21 cellular contexts compared by ENCODE assay signal in the genomic region with DNA sequence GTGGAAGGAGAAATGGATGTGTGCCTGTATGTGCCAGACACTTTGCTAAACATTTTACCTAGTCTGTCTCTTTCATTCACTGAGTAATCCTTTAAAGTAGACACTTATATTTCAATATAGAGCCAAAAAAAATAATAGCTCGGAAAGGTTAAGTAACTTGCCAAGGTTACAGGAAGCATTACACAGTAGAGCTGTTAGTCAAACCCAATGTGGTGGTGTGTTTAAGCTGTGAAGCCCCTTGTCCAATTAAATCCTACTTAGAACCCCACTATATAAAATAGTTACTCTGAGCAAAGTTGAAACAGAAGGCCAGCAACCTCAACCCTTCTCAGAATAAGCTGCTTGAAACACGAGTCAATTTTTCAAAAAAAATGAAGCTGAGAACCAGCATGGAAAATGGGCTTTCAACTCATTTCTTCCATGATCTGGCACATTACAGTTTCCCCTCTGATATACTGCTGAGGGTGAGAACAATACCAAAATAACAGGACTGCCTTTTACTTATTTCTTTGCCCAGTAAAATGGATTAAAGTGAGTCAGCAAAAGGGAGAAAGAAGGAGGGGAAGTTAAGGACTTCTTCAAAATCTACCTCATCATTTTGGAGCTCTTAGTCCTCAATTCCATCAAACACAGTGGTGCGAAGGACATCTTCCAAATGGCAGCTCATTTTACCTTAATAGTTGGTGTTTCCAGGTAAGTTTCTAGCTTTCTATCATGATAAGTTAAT. TPM values are rescaled to one million over a fixed set of nuclear protein-coding genes. Genes with fewer than 3 reads are reported as not detected.
DNase-seq lines count a peak whose midpoint lies in the region; ATAC-seq and TF ChIP-seq lines count a peak whose summit lies in the region.
"Had no signal": no experiment of that assay in that cellular context is flagged by ENCODE, and none has a peak within 500 bp of the region (broad histone marks: within the 10 kb centered on the region; RNA-seq: fewer than 3 reads in every experiment).

No MANE protein-coding gene starts in this region.

- no peak overlapping the region for H3K4me3 ChIP-seq in right atrium auricular region
- H3K4me3 ChIP-seq: BLaER1, gastroesophageal sphincter, lower lobe of right lung, MG63, spleen had no signal

- H3K27me3 ChIP-seq in right atrium auricular region: no peaks in the 10 kb centered on the region
- H3K27me3 ChIP-seq: BLaER1, gastroesophageal sphincter, MG63, spleen had no signal

- H3K36me3 Mint-ChIP-seq in HFFc6 (ENCODE audit: low read depth): peaks cover 26% of the 10 kb centered on the region

- peak overlapping the region; percentile 18; the same call in 1 of the 2 replicates for H3K27ac Mint-ChIP-seq in HFFc6
- H3K27ac Mint-ChIP-seq: natural killer cell treated with Interleukin-12 subunit alpha and Interleukin-12 subunit beta and Interleukin-15 and Interleukin-18, amount 100 ng/mL, for 72 hours had no signal

- DNase-seq in DMS53 (lab: John Stamatoyannopoulos, UW) (peak; percentile 15), DMS53 treated with DMSO at 0.1 percent for 48 hours (lab: John Stamatoyannopoulos, UW; ENCODE audit: unreplicated experiment) (no peak), HFFc6 (no peak), astrocyte of the hippocampus (ENCODE audit: low read depth, low spot score) (peak; percentile 19), right atrium auricular region (ENCODE audit: low spot score) (no peak)
- no peak for DNase-seq in NK-92 treated with Interleukin-12 subunit alpha and Interleukin-12 subunit beta, amount 100 ng/mL, for 24 hours (lab: John Stamatoyannopoulos, UW)
- DNase-seq: activated naive CD4-positive, alpha-beta T cell treated with anti-CD3 and anti-CD28 coated beads, Interleukin-2, amount 50 U/mL, for 16 hours; cerebellar nuclear complex; lower lobe of right lung; MG63; spleen; stimulated activated naive CD4-positive, alpha-beta T cell treated with Interleukin-2 at 50 U/mL for 16 hours had no signal

- no peaks in the 10 kb centered on the region for H3K27me3 Mint-ChIP-seq in HFFc6 (ENCODE audit: insufficient read depth)
- H3K27me3 Mint-ChIP-seq: natural killer cell treated with Interleukin-12 subunit alpha and Interleukin-12 subunit beta and Interleukin-15 and Interleukin-18, amount 100 ng/mL, for 72 hours had no signal

- peak overlapping the region; percentile 12 to 16 for H3K27ac ChIP-seq in right atrium auricular region
- H3K27ac ChIP-seq: 22Rv1, BLaER1, lower lobe of right lung, spleen, VCaP had no signal

- no peak overlapping the region for H3K4me3 Mint-ChIP-seq in HFFc6
- H3K4me3 Mint-ChIP-seq: natural killer cell treated with Interleukin-12 subunit alpha and Interleukin-12 subunit beta and Interleukin-15 and Interleukin-18, amount 100 ng/mL, for 72 hours had no signal

- H3K4me1 Mint-ChIP-seq in HFFc6 (ENCODE audit: low read depth): peaks cover 38% of the 10 kb centered on the region

- H3K4me1 ChIP-seq in right atrium auricular region: peaks cover 0 to 45% of the 10 kb centered on the region in 2 donors

- TF ChIP-seq CTCF in HFFc6 (IDR thresholded peaks at IDR 0.05) (no peak), right atrium auricular region (IDR thresholded peaks at IDR 0.05) (no peak)

- ATAC-seq in HG02852 (IDR thresholded peaks at IDR 0.05; ENCODE audit: unreplicated experiment) (no peak), HG03196 (IDR thresholded peaks at IDR 0.05; ENCODE audit: unreplicated experiment) (no peak)
- ATAC-seq: gastroesophageal sphincter; natural killer cell treated with Interleukin-12 subunit alpha and Interleukin-12 subunit beta and Interleukin-15 and Interleukin-18, amount 100 ng/mL, for 72 hours had no signal

- H3K9me3 ChIP-seq in right atrium auricular region: no peaks in the 10 kb centered on the region
- H3K9me3 ChIP-seq: BLaER1, gastroesophageal sphincter, lower lobe of right lung, MG63, spleen had no signal

- peaks cover 7% of the 10 kb centered on the region for H3K36me3 ChIP-seq in right atrium auricular region

- no peaks in the 10 kb centered on the region for H3K9me3 Mint-ChIP-seq in HFFc6
- H3K9me3 Mint-ChIP-seq: natural killer cell treated with Interleukin-12 subunit alpha and Interleukin-12 subunit beta and Interleukin-15 and Interleukin-18, amount 100 ng/mL, for 72 hours had no signal

RNA-seq across cellular contexts. Expression of gene RDH14, which starts 7.9 kb away (rescaled TPM):
- 10 to 100 TPM; 15.0 to 21.6 (median 17.7) TPM for total RNA-seq in HFFc6 (2021; fragmentation: NEBNext Ultra II Directional; extraction: Animal tissue kit (Norgen Biotek cat#: 25700))
- 10 to 100 TPM; 45.0 to 67.5 TPM for total RNA-seq in right atrium auricular region

RNA-seq across cellular contexts. Expression of gene NT5C1B, which starts 36.9 kb away (rescaled TPM):
- total RNA-seq in HFFc6 (2021; fragmentation: NEBNext Ultra II Directional; extraction: Animal tissue kit (Norgen Biotek cat#: 25700)): not detected
- not detected for total RNA-seq in right atrium auricular region
- total RNA-seq: lower lobe of right lung; natural killer cell treated with Interleukin-12 subunit alpha and Interleukin-12 subunit beta and Interleukin-15 and Interleukin-18, amount 100 ng/mL, for 72 hours; posterior vena cava; spleen; ureter had no signal

Comparison
In these comparisons a context has a peak if more than half of its experiments do, and no peak if none do; other contexts are left out.
1. DNase-seq: peak in DMS53 (single experiment) and astrocyte of the hippocampus (single experiment); none in DMS53 treated with DMSO at 0.1 percent for 48 hours (single experiment), HFFc6 (single experiment), right atrium auricular region (single experiment) and NK-92 treated with Interleukin-12 subunit alpha and Interleukin-12 subunit beta, amount 100 ng/mL, for 24 hours (single experiment).